ENCODE assay signal across 8 cellular contexts in the genomic region with DNA sequence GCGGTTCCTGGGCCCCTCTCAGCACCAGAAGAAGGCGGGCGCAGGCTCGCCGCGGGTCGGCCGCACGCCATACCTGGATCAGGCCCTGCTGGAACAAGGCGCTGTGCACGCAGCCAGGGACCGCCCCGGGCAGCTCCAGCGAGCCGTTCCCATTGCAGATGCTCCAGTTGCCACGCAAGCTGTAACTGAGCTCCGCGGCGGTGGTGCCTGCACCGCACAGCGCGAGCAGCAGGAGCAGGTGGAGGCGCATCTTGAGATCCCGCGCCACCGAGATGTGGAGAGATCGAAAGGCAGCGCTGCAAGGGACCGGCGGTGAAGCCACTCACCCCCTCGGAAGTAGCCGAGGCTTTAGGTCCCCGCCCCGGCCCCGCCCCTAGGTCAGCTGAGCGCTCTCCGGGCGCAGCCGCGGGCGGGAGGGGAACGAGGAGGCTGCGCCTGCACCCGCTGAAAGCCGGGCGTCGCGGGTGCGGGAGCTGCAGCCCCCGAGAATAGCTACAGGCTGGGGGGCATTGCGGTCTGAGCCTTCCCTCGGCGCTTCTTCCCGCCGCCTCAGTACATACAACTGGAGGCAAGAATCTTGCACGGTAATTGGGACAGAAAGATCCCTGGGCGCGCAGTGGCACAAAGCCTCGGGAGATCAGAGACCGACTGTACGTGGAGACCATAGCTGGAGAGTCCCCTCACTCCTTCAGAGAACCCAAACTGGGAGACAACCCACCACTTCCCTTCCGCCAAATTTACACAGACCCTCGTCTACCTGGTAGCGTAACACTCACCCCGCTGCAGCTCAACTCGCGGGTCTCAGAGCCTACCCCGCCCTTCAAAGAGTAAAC. TPM values are rescaled to one million over a fixed set of nuclear protein-coding genes. Genes with fewer than 3 reads are reported as not detected.
DNase-seq lines count a peak whose midpoint lies in the region; ATAC-seq and FAIRE-seq lines count a peak whose summit lies in the region.

A gene (minus strand): TSS at position 324 of the 833 bp plus-strand sequence. CDS start 74 bp downstream, at position 250.

- H3K4me3 ChIP-seq in right cardiac atrium (ENCODE audit: low read length), result peak within 1 kb of the TSS; percentile 83

- H3K27me3 Mint-ChIP-seq in T-helper 1 cell treated with Interleukin-12 subunit alpha and Interleukin-12 subunit beta and Interleukin-4 antibody, amounts not matched to agents 30 μg/mL and 1 μg/mL, for 36 hours (ENCODE audit: low read depth), result peaks cover 12% of the 10 kb centered on the region

- peak; percentile 92 for ATAC-seq in GM18502 (IDR thresholded peaks at IDR 0.05; ENCODE audit: poor library complexity, unreplicated experiment)
- ATAC-seq in HG02884 (IDR thresholded peaks at IDR 0.05; ENCODE audit: unreplicated experiment), result peak; percentile 85
- ATAC-seq in right cardiac atrium, result peak; percentile 99

- H3K27ac Mint-ChIP-seq in T-helper 1 cell treated with Interleukin-12 subunit alpha and Interleukin-12 subunit beta and Interleukin-4 antibody, amounts not matched to agents 30 μg/mL and 1 μg/mL, for 36 hours, result peak within 1 kb of the TSS; percentile 85

- peaks cover 31% of the 10 kb centered on the region for H3K4me1 Mint-ChIP-seq in T-helper 1 cell treated with Interleukin-12 subunit alpha and Interleukin-12 subunit beta and Interleukin-4 antibody, amounts not matched to agents 30 μg/mL and 1 μg/mL, for 36 hours (ENCODE audit: low read depth)

- peak within 1 kb of the TSS; percentile 91 for H3K27ac ChIP-seq in right cardiac atrium (ENCODE audit: low read length)

- peak; percentile 72 for DNase-seq in NCI-H146 (lab: John Stamatoyannopoulos, UW)
- peak in 54 of 56 donors; percentile 26 to 87 (median 69) for DNase-seq in amygdala (lab: John Stamatoyannopoulos, UW)
- peak; percentile 86 to 94 (median 94) for DNase-seq in right cardiac atrium
- peak; percentile 89 for DNase-seq in putamen (ENCODE audit: low spot score)
- DNase-seq in urothelium cell line (ENCODE audit: low spot score), result peak; percentile 95

- peaks cover 13% of the 10 kb centered on the region for H3K36me3 Mint-ChIP-seq in T-helper 1 cell treated with Interleukin-12 subunit alpha and Interleukin-12 subunit beta and Interleukin-4 antibody, amounts not matched to agents 30 μg/mL and 1 μg/mL, for 36 hours (ENCODE audit: low read depth)

- no peak for FAIRE-seq in urothelium cell line (lab: Jason Lieb, UNC)

- no peaks in the 10 kb centered on the region for H3K4me1 ChIP-seq in right cardiac atrium (ENCODE audit: control insufficient read depth, insufficient read depth, low read length)

- no peaks in the 10 kb centered on the region for H3K9me3 ChIP-seq in right cardiac atrium (ENCODE audit: control insufficient read depth, low read length)

- no peaks in the 10 kb centered on the region for H3K27me3 ChIP-seq in right cardiac atrium (ENCODE audit: control insufficient read depth, insufficient read depth)

- intact Hi-C loops in right cardiac atrium (cut with DNase I), result no loop called here

- under 1% methylated on average over 68 of the region's 68 CpGs for WGBS in right cardiac atrium

- H3K4me3 Mint-ChIP-seq in T-helper 1 cell treated with Interleukin-12 subunit alpha and Interleukin-12 subunit beta and Interleukin-4 antibody, amounts not matched to agents 30 μg/mL and 1 μg/mL, for 36 hours, result peak within 1 kb of the TSS; percentile 93

- no peaks in the 10 kb centered on the region for H3K9me3 Mint-ChIP-seq in T-helper 1 cell treated with Interleukin-12 subunit alpha and Interleukin-12 subunit beta and Interleukin-4 antibody, amounts not matched to agents 30 μg/mL and 1 μg/mL, for 36 hours

RNA-seq across cellular contexts. Expression of the gene that starts here (rescaled TPM):
- 10 to 100 TPM; 27.5 to 36.5 (median 31.5) TPM for total RNA-seq in right cardiac atrium
- 9.0 TPM for polyA plus RNA-seq in right cardiac atrium

Comparison
In these comparisons a context has a peak if more than half of its experiments do, and no peak if none do; other contexts are left out.
1. Peak in every context shown above with its lines: DNase-seq, ATAC-seq, H3K4me3 ChIP-seq and H3K27ac ChIP-seq.